In genomic region chr15:75468908-75469307, GRCh38 we compare ENCODE assay signal across 25 cellular contexts. TPM values are rescaled to one million over a fixed set of nuclear protein-coding genes. Genes with fewer than 3 reads are reported as not detected.
DNase-seq lines count a peak whose midpoint lies in the region; ATAC-seq and FAIRE-seq lines count a peak whose summit lies in the region.
"Had no signal": no experiment of that assay in that cellular context is flagged by ENCODE, and none has a peak within 500 bp of the region (broad histone marks: within the 10 kb centered on the region; RNA-seq: fewer than 3 reads in every experiment).

No MANE protein-coding gene starts in this region.

- no peaks in the 10 kb centered on the region for H3K27me3 Mint-ChIP-seq in activated naive CD4-positive, alpha-beta T cell treated with anti-CD3 and anti-CD28 coated beads for 36 hours (ENCODE audit: low read depth)
- no peaks in the 10 kb centered on the region for H3K27me3 Mint-ChIP-seq in activated T-helper 17 cell treated with anti-CD3 and anti-CD28 coated beads, Interleukin-2, amount 50 U/mL, for 72 hours

- H3K4me1 ChIP-seq in small intestine (ENCODE audit: control insufficient read depth in 2 of 2, insufficient read depth in 1 of 2, low read depth in 1 of 2, low read length in 1 of 2): no peaks in the 10 kb centered on the region
- H3K4me1 ChIP-seq: BE2C, sigmoid colon, upper lobe of left lung had no signal

- intact Hi-C loops in activated naive CD4-positive, alpha-beta T cell treated with anti-CD3 and anti-CD28 coated beads for 36 hours (cut with micrococcal nuclease): no loop called here

- H3K4me3 ChIP-seq in small intestine (ENCODE audit: low read depth in 1 of 2, low read length in 2 of 2): no peak overlapping the region
- H3K4me3 ChIP-seq: coronary artery, esophagus muscularis mucosa, ovary, sigmoid colon, upper lobe of left lung had no signal

- in situ Hi-C loops in G401 (cut with HindIII; ENCODE audit: low sequenced_read_pairs): no loop called here

- 71 to 100% (median 96%) methylated on average over 1 of the region's 1 CpG for WGBS in small intestine, 3 donors

- CTCF ChIA-PET in activated naive CD4-positive, alpha-beta T cell treated with anti-CD3 and anti-CD28 coated beads for 36 hours (lab: Charles Lee): interaction anchor here (0.6 kb wide), 1 partner anchor 22 kb away, joined by 3 read pairs; no protein-coding TSS in a partner anchor

- H3K4me1 Mint-ChIP-seq in activated naive CD4-positive, alpha-beta T cell treated with anti-CD3 and anti-CD28 coated beads for 36 hours (ENCODE audit: low read depth): no peaks in the 10 kb centered on the region
- H3K4me1 Mint-ChIP-seq in activated T-helper 17 cell treated with anti-CD3 and anti-CD28 coated beads, Interleukin-2, amount 50 U/mL, for 72 hours: peaks cover 5% of the 10 kb centered on the region

- H3K36me3 Mint-ChIP-seq in activated naive CD4-positive, alpha-beta T cell treated with anti-CD3 and anti-CD28 coated beads for 36 hours (ENCODE audit: low read depth): peaks cover 6% of the 10 kb centered on the region
- peaks cover 81% of the 10 kb centered on the region for H3K36me3 Mint-ChIP-seq in activated T-helper 17 cell treated with anti-CD3 and anti-CD28 coated beads, Interleukin-2, amount 50 U/mL, for 72 hours (ENCODE audit: low read depth)

- no peak for FAIRE-seq in small intestine (lab: Jason Lieb, UNC)
- FAIRE-seq: H54, RCC 7860 had no signal

- no peaks in the 10 kb centered on the region for H3K9me3 ChIP-seq in small intestine (ENCODE audit: control insufficient read depth, low read depth)
- H3K9me3 ChIP-seq: BE2C, esophagus muscularis mucosa, ovary, sigmoid colon, upper lobe of left lung had no signal

- no peaks in the 10 kb centered on the region for H3K27me3 ChIP-seq in small intestine (ENCODE audit: control insufficient read depth in 2 of 2, insufficient read depth in 2 of 2, low read length in 2 of 2)
- H3K27me3 ChIP-seq: BE2C, esophagus muscularis mucosa, ovary, sigmoid colon, upper lobe of left lung had no signal

- ATAC-seq in activated T-helper 17 cell treated with anti-CD3 and anti-CD28 coated beads, Interleukin-2, amount 50 U/mL, for 72 hours (replicated peaks): no peak
- ATAC-seq in GM19397 (IDR thresholded peaks at IDR 0.05; ENCODE audit: unreplicated experiment): no peak
- ATAC-seq: natural killer cell had no signal

- DNase-seq in activated naive CD4-positive, alpha-beta T cell treated with anti-CD3 and anti-CD28 coated beads for 36 hours: no peak
- DNase-seq in activated naive CD4-positive, alpha-beta T cell (lab: John Stamatoyannopoulos, UW): no peak
- DNase-seq in G401 (ENCODE audit: low spot score) (peak; percentile 21), small intestine (peak; percentile 15), pons (ENCODE audit: low spot score) (no peak), NCI-H2081 (lab: John Stamatoyannopoulos, UW) (no peak)
- DNase-seq: activated CD4-positive, alpha-beta T cell treated with anti-CD3 and anti-CD28 coated beads, Interleukin-2, amount 50 U/mL, for 4 hours; activated gamma-delta T cell treated with Interleukin-2 at 50 U/mL for 16 hours; BE2C; COR-L47; KG1; natural killer cell; NCI-H1694; NCI-H526 treated with DMSO at 0.1 percent for 48 hours; sigmoid colon; stimulated activated CD8-positive, alpha-beta memory T cell treated with anti-CD3 and anti-CD28 coated beads, Interleukin-4, amount 100 ng/mL, for 48 hours; T-helper 1 cell; upper lobe of left lung had no signal

- no peak overlapping the region for H3K4me3 Mint-ChIP-seq in activated naive CD4-positive, alpha-beta T cell treated with anti-CD3 and anti-CD28 coated beads for 36 hours
- H3K4me3 Mint-ChIP-seq in activated T-helper 17 cell treated with anti-CD3 and anti-CD28 coated beads, Interleukin-2, amount 50 U/mL, for 72 hours: no peak overlapping the region
- H3K4me3 Mint-ChIP-seq: natural killer cell had no signal

- H3K27ac ChIP-seq in small intestine (ENCODE audit: low read depth in 1 of 2, low read length in 1 of 2): no peak overlapping the region
- H3K27ac ChIP-seq: coronary artery, esophagus muscularis mucosa, ovary, sigmoid colon, upper lobe of left lung had no signal

- peaks cover 28 to 34% of the 10 kb centered on the region in 2 donors for H3K36me3 ChIP-seq in small intestine (ENCODE audit: control insufficient read depth in 2 of 2, insufficient read depth in 2 of 2, low read length in 2 of 2)
- H3K36me3 ChIP-seq: ovary had no signal

- H3K27ac Mint-ChIP-seq in activated naive CD4-positive, alpha-beta T cell treated with anti-CD3 and anti-CD28 coated beads for 36 hours: peak overlapping the region; percentile 38
- H3K27ac Mint-ChIP-seq in activated T-helper 17 cell treated with anti-CD3 and anti-CD28 coated beads, Interleukin-2, amount 50 U/mL, for 72 hours: peak overlapping the region; percentile 42
- H3K27ac Mint-ChIP-seq: natural killer cell had no signal

- no peaks in the 10 kb centered on the region for H3K9me3 Mint-ChIP-seq in activated naive CD4-positive, alpha-beta T cell treated with anti-CD3 and anti-CD28 coated beads for 36 hours
- H3K9me3 Mint-ChIP-seq in activated T-helper 17 cell treated with anti-CD3 and anti-CD28 coated beads, Interleukin-2, amount 50 U/mL, for 72 hours: no peaks in the 10 kb centered on the region
- H3K9me3 Mint-ChIP-seq: natural killer cell had no signal

RNA-seq across cellular contexts. Expression of gene SIN3A, which starts 17.4 kb away (rescaled TPM):
- 10 to 100 TPM; 83.6 to 84.7 TPM for total RNA-seq in activated naive CD4-positive, alpha-beta T cell treated with anti-CD3 and anti-CD28 coated beads for 36 hours
- total RNA-seq in G401 (2014; rRNA removed; shearing (Covaris generic)): 23.3 and 44.2 TPM in 2 replicates
- total RNA-seq in activated T-helper 17 cell treated with anti-CD3 and anti-CD28 coated beads, Interleukin-2, amount 50 U/mL, for 72 hours: 10 to 100 TPM; 82.3 to 96.6 TPM
- polyA plus RNA-seq in small intestine: 10 to 100 TPM in 1 of 3 donors, 1 to 10 TPM in 2; 7.6 to 14.0 (median 9.8) TPM

Comparison
In these comparisons a context has a peak if more than half of its experiments do, and no peak if none do; other contexts are left out.
1. DNase-seq: peak in G401 (single experiment) and small intestine (single experiment); none in activated naive CD4-positive, alpha-beta T cell treated with anti-CD3 and anti-CD28 coated beads for 36 hours (single experiment), activated naive CD4-positive, alpha-beta T cell (0 of 4), pons (single experiment) and NCI-H2081 (0 of 2).